ENCODE assay signal across 18 cellular contexts in genomic region chr10:8224591-8224990, GRCh38.
DNase-seq lines count a peak whose midpoint lies in the region; ATAC-seq and TF ChIP-seq lines count a peak whose summit lies in the region.
"Had no signal": no experiment of that assay in that cellular context is flagged by ENCODE, and none has a peak within 500 bp of the region (broad histone marks: within the 10 kb centered on the region; RNA-seq: fewer than 3 reads in every experiment).

No MANE protein-coding gene starts in this region.

- H3K4me3 ChIP-seq in RWPE2 (ENCODE audit: severe bottlenecking) (no peak overlapping the region), suprapubic skin (no peak overlapping the region), Peyer's patch (no peak overlapping the region)

- 59% methylated on average over 5 of the region's 5 CpGs for WGBS in suprapubic skin

- TF ChIP-seq CTCF in RWPE2 (IDR thresholded peaks at IDR 0.05; ENCODE audit: poor library complexity, severe bottlenecking): no peak
- TF ChIP-seq CTCF in foreskin keratinocyte (conservative IDR thresholded peaks at IDR 0.05): no peak
- TF ChIP-seq CTCF in suprapubic skin (IDR thresholded peaks at IDR 0.05): no peak
- no peak for TF ChIP-seq CTCF in Peyer's patch (IDR thresholded peaks at IDR 0.05)
- TF ChIP-seq CTCF in GM10248 (IDR thresholded peaks at IDR 0.05; ENCODE audit: control extremely low read depth, extremely low read depth, low read depth, missing control alignments): no peak

- peak; percentile 3 for DNase-seq in HPDE6-E6E7 (ENCODE audit: extremely low spot score)
- DNase-seq in RWPE2 (ENCODE audit: low spot score): no peak
- DNase-seq in foreskin keratinocyte: peak; percentile 38 to 63
- no peak for DNase-seq in suprapubic skin (ENCODE audit: low spot score in 2 of 2)
- no peak for DNase-seq in Peyer's patch
- no peak for DNase-seq in ureter (ENCODE audit: low spot score)
- no peak for DNase-seq in GM10248 (ENCODE audit: extremely low spot score)
- DNase-seq: ACHN; C1 segment of cervical spinal cord; CD4-positive, CD25-positive, alpha-beta regulatory T cell; CD8-positive, alpha-beta memory T cell; COR-L47; DMS 273 treated with DMSO at 0.1 percent for 48 hours; DMS53; DND-41; EL; H9 had no signal

- CTCF ChIA-PET in GM10248 (lab: Yijun Ruan, JAX): interaction anchor here (1.3 kb wide), 1 partner anchor 9 kb away, joined by 4 read pairs; no protein-coding TSS in a partner anchor

- TF ChIP-seq POLR2A in suprapubic skin (IDR thresholded peaks at IDR 0.05): no peak
- no peak for TF ChIP-seq POLR2A in Peyer's patch (IDR thresholded peaks at IDR 0.05)

- no peaks in the 10 kb centered on the region for H3K36me3 ChIP-seq in RWPE2 (ENCODE audit: low read depth)
- H3K36me3 ChIP-seq in suprapubic skin: no peaks in the 10 kb centered on the region
- H3K36me3 ChIP-seq in Peyer's patch: no peaks in the 10 kb centered on the region
- H3K36me3 ChIP-seq: BE2C had no signal

- POLR2A ChIA-PET in GM10248 (lab: Yijun Ruan, JAX): no interaction called here

- no peaks in the 10 kb centered on the region for H3K9me3 ChIP-seq in RWPE2 (ENCODE audit: severe bottlenecking)
- no peaks in the 10 kb centered on the region for H3K9me3 ChIP-seq in suprapubic skin
- H3K9me3 ChIP-seq in Peyer's patch: no peaks in the 10 kb centered on the region
- H3K9me3 ChIP-seq: BE2C had no signal

- ATAC-seq in RWPE2 (ENCODE audit: low read depth): peak; percentile 25; the same call in 1 of the 3 replicates
- peak; percentile 88 for ATAC-seq in foreskin keratinocyte

- TF ChIP-seq EP300 in suprapubic skin (IDR thresholded peaks at IDR 0.05): no peak

- H3K4me1 ChIP-seq in RWPE2 (ENCODE audit: insufficient read depth, poor library complexity, severe bottlenecking): no peaks in the 10 kb centered on the region
- H3K4me1 ChIP-seq in foreskin keratinocyte: no peaks in the 10 kb centered on the region
- peaks cover 9% of the 10 kb centered on the region for H3K4me1 ChIP-seq in suprapubic skin
- no peaks in the 10 kb centered on the region for H3K4me1 ChIP-seq in Peyer's patch

- no peaks in the 10 kb centered on the region for H3K27me3 ChIP-seq in RWPE2 (ENCODE audit: insufficient read depth, poor library complexity, severe bottlenecking)
- H3K27me3 ChIP-seq in foreskin keratinocyte: no peaks in the 10 kb centered on the region
- no peaks in the 10 kb centered on the region for H3K27me3 ChIP-seq in suprapubic skin
- no peaks in the 10 kb centered on the region for H3K27me3 ChIP-seq in Peyer's patch
- H3K27me3 ChIP-seq: BE2C had no signal

- H3K27ac ChIP-seq in RWPE2 (ENCODE audit: poor library complexity, severe bottlenecking) (no peak overlapping the region), foreskin keratinocyte (no peak overlapping the region), suprapubic skin (peak overlapping the region; percentile 63), Peyer's patch (no peak overlapping the region)

Comparison
In these comparisons a context has a peak if more than half of its experiments do, and no peak if none do; other contexts are left out.
1. DNase-seq: peak in HPDE6-E6E7 (single experiment) and foreskin keratinocyte (2 of 2); none in RWPE2 (single experiment), suprapubic skin (0 of 2), Peyer's patch (0 of 3), ureter (single experiment) and GM10248 (single experiment).